Comparison of ENCODE assay signal across 22 cellular contexts in the genomic region with DNA sequence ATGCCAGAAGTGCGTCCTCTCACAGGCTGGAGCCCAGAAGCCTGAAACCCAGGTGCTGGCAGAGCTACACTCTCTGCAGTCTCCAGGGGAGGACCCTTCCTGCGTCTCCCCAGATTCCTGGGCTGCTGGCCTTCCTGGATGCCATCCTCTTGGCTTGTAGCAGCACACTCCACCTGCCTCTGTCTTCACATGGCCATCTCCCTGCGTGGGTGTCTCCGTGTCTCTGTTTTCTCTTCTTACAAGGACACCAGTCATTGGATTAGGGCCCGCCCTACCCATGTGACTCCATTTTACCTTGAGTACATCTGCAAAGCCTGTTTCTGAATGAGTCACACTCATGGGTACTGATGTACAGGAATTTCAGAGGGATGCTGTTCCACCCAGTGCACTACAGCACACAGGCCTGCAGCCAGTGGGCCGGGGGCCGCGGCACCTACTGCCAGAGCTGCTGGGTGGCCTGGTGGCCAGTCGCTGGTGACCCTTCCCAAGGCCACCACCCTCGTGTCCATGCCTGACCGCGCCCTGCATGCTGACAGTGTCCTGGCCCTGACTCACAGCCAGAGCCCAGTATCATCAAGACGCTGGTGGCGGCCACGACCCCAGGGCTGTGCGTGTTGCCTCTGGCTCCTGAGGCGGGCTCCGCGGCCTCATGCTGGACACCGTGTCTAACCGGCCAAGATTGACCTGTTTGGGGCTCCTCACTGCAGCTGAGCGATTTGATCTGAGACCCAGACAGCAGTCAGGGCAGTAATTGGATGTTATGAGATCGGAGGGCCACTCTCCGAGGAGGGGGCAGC.
A peak's percentile ranks its signal among the peaks of the same experiment; 100 is the strongest.
DNase-seq lines count a peak whose midpoint lies in the region; ATAC-seq and TF ChIP-seq lines count a peak whose summit lies in the region.
"Had no signal": no experiment of that assay in that cellular context is flagged by ENCODE, and none has a peak within 500 bp of the region (broad histone marks: within the 10 kb centered on the region; RNA-seq: fewer than 3 reads in every experiment).

No MANE protein-coding gene starts in this region.

- POLR2A ChIA-PET in WTC11 (lab: Charles Lee) = no interaction called here

- ATAC-seq in WTC11 (no peak), left lobe of liver (no peak), HG03565 (IDR thresholded peaks at IDR 0.05; ENCODE audit: unreplicated experiment) (no peak), GM18502 (IDR thresholded peaks at IDR 0.05; ENCODE audit: poor library complexity, unreplicated experiment) (no peak)

- H3K36me3 Mint-ChIP-seq in WTC11 = peaks cover 5% of the 10 kb centered on the region; the same call in 1 of the 2 replicates
- H3K36me3 Mint-ChIP-seq: CD8-positive, alpha-beta memory T cell had no signal

- H3K27ac Mint-ChIP-seq in WTC11 = no peak overlapping the region
- H3K27ac Mint-ChIP-seq: CD8-positive, alpha-beta memory T cell; progenitor cell of endocrine pancreas had no signal

- peaks cover 15% of the 10 kb centered on the region for H3K9me3 Mint-ChIP-seq in WTC11

- CTCF ChIA-PET in WTC11 (lab: Charles Lee) = no interaction called here

- H3K4me3 Mint-ChIP-seq in WTC11 = no peak overlapping the region
- H3K4me3 Mint-ChIP-seq: CD8-positive, alpha-beta memory T cell; central memory CD8-positive, alpha-beta T cell had no signal

- peak; percentile 2 for DNase-seq in 8988T
- peak; percentile 10 for DNase-seq in COLO829 (ENCODE audit: low spot score)
- peak; percentile 9 for DNase-seq in WTC11 (ENCODE audit: low spot score)
- peak; percentile 40 for DNase-seq in left lobe of liver (ENCODE audit: low spot score)
- no peak for DNase-seq in GM19240 (ENCODE audit: insufficient read length, low spot score)
- DNase-seq: activated CD4-positive, alpha-beta T cell treated with anti-CD3 and anti-CD28 coated beads, Interleukin-2, amount 50 U/mL, for 4 hours; activated naive CD4-positive, alpha-beta T cell; CD8-positive, alpha-beta memory T cell; DMS79 treated with DMSO at 0.1 percent for 48 hours; KG1; midbrain; NCI-H1048; NCI-H1930; NCI-H446; RPMI8226; stimulated activated CD4-positive, alpha-beta T cell treated with anti-CD3 and anti-CD28 coated beads, Interleukin-2, amount 100 ng/mL, for 24 hours; stimulated activated naive CD4-positive, alpha-beta T cell; thyroid gland had no signal

- TF ChIP-seq CTCF in WTC11 (IDR thresholded peaks at IDR 0.05) = no peak

- peaks cover 14% of the 10 kb centered on the region for H3K27me3 Mint-ChIP-seq in WTC11 (ENCODE audit: low read depth)
- H3K27me3 Mint-ChIP-seq: central memory CD8-positive, alpha-beta T cell had no signal

- H3K4me1 Mint-ChIP-seq in WTC11 = no peaks in the 10 kb centered on the region
- H3K4me1 Mint-ChIP-seq: CD8-positive, alpha-beta memory T cell; central memory CD8-positive, alpha-beta T cell had no signal

TF ChIP-seq in WTC11, 78 proteins besides CTCF, POLR2A, EP300 and RAD21 (continues in another document):
- TF ChIP-seq ESRRA (CRISPR knock-in tag; IDR thresholded peaks at IDR 0.05; ENCODE audit: borderline replicate concordance) (no peak), NR1H2 (CRISPR knock-in tag; IDR thresholded peaks at IDR 0.05) (no peak), MYBL2 (CRISPR knock-in tag; IDR thresholded peaks at IDR 0.05) (no peak), ZNF416 (CRISPR knock-in tag; IDR thresholded peaks at IDR 0.05) (no peak), FOXP1 (CRISPR knock-in tag; IDR thresholded peaks at IDR 0.05; ENCODE audit: borderline replicate concordance) (no peak)
- TF ChIP-seq, protein P1, sequence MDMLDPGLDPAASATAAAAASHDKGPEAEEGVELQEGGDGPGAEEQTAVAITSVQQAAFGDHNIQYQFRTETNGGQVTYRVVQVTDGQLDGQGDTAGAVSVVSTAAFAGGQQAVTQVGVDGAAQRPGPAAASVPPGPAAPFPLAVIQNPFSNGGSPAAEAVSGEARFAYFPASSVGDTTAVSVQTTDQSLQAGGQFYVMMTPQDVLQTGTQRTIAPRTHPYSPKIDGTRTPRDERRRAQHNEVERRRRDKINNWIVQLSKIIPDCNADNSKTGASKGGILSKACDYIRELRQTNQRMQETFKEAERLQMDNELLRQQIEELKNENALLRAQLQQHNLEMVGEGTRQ (CRISPR knock-in tag; IDR thresholded peaks at IDR 0.05) = no peak
- TF ChIP-seq, protein P2, sequence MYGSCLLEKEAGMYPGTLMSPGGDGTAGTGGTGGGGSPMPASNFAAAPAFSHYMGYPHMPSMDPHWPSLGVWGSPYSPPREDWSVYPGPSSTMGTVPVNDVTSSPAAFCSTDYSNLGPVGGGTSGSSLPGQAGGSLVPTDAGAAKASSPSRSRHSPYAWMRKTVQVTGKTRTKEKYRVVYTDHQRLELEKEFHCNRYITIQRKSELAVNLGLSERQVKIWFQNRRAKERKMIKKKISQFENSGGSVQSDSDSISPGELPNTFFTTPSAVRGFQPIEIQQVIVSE (CRISPR knock-in tag; IDR thresholded peaks at IDR 0.05; ENCODE audit: borderline replicate concordance) = no peak
- TF ChIP-seq, protein P3, sequence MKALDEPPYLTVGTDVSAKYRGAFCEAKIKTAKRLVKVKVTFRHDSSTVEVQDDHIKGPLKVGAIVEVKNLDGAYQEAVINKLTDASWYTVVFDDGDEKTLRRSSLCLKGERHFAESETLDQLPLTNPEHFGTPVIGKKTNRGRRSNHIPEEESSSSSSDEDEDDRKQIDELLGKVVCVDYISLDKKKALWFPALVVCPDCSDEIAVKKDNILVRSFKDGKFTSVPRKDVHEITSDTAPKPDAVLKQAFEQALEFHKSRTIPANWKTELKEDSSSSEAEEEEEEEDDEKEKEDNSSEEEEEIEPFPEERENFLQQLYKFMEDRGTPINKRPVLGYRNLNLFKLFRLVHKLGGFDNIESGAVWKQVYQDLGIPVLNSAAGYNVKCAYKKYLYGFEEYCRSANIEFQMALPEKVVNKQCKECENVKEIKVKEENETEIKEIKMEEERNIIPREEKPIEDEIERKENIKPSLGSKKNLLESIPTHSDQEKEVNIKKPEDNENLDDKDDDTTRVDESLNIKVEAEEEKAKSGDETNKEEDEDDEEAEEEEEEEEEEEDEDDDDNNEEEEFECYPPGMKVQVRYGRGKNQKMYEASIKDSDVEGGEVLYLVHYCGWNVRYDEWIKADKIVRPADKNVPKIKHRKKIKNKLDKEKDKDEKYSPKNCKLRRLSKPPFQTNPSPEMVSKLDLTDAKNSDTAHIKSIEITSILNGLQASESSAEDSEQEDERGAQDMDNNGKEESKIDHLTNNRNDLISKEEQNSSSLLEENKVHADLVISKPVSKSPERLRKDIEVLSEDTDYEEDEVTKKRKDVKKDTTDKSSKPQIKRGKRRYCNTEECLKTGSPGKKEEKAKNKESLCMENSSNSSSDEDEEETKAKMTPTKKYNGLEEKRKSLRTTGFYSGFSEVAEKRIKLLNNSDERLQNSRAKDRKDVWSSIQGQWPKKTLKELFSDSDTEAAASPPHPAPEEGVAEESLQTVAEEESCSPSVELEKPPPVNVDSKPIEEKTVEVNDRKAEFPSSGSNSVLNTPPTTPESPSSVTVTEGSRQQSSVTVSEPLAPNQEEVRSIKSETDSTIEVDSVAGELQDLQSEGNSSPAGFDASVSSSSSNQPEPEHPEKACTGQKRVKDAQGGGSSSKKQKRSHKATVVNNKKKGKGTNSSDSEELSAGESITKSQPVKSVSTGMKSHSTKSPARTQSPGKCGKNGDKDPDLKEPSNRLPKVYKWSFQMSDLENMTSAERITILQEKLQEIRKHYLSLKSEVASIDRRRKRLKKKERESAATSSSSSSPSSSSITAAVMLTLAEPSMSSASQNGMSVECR (CRISPR knock-in tag; IDR thresholded peaks at IDR 0.05; ENCODE audit: borderline replicate concordance) = no peak
- TF ChIP-seq, protein P4, sequence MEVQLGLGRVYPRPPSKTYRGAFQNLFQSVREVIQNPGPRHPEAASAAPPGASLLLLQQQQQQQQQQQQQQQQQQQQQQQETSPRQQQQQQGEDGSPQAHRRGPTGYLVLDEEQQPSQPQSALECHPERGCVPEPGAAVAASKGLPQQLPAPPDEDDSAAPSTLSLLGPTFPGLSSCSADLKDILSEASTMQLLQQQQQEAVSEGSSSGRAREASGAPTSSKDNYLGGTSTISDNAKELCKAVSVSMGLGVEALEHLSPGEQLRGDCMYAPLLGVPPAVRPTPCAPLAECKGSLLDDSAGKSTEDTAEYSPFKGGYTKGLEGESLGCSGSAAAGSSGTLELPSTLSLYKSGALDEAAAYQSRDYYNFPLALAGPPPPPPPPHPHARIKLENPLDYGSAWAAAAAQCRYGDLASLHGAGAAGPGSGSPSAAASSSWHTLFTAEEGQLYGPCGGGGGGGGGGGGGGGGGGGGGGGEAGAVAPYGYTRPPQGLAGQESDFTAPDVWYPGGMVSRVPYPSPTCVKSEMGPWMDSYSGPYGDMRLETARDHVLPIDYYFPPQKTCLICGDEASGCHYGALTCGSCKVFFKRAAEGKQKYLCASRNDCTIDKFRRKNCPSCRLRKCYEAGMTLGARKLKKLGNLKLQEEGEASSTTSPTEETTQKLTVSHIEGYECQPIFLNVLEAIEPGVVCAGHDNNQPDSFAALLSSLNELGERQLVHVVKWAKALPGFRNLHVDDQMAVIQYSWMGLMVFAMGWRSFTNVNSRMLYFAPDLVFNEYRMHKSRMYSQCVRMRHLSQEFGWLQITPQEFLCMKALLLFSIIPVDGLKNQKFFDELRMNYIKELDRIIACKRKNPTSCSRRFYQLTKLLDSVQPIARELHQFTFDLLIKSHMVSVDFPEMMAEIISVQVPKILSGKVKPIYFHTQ (CRISPR knock-in tag; IDR thresholded peaks at IDR 0.05) = no peak
